In genomic region chr3:184914628-184915027, GRCh38 we compare ENCODE assay signal across 1 cellular context.
TF ChIP-seq lines count a peak whose summit lies in the region.

No MANE protein-coding gene starts in this region.

TF ChIP-seq in IMR-90, 13 proteins besides CTCF, POLR2A, EP300 and RAD21 (continued from another document):
- TF ChIP-seq MAZ (IDR thresholded peaks at IDR 0.05; ENCODE audit: borderline replicate concordance, low read depth, low read length) (no peak), ELK1 (IDR thresholded peaks at IDR 0.05; ENCODE audit: borderline replicate concordance, low read depth, low read length) (no peak)
